8 cellular contexts compared by ENCODE assay signal in genomic region chr1:110060034-110060661, GRCh38. TPM values are rescaled to one million over a fixed set of nuclear protein-coding genes. Genes with fewer than 3 reads are reported as not detected.
DNase-seq lines count a peak whose midpoint lies in the region; TF ChIP-seq lines count a peak whose summit lies in the region.

No MANE protein-coding gene starts in this region.

- intact Hi-C loops in transverse colon (cut with DNase I; ENCODE audit: low total_unique reads) = no loop called here

- H3K4me1 Mint-ChIP-seq in chondrocyte (ENCODE audit: low read depth) (peaks cover 20% of the 10 kb centered on the region), nephron progenitor cell (peaks cover 80% of the 10 kb centered on the region)

- no peak overlapping the region for H3K27ac ChIP-seq in transverse colon

- H3K27ac Mint-ChIP-seq in chondrocyte (ENCODE audit: unreplicated experiment) = no peak overlapping the region
- no peak overlapping the region for H3K27ac Mint-ChIP-seq in nephron progenitor cell

- 83 to 100% methylated on average over 2 to 8 of the region's 9 CpGs for WGBS in transverse colon (ENCODE audit: low coverage in 1 of 2), 2 donors

- H3K4me1 ChIP-seq in transverse colon = peaks cover 4 to 19% (median 11%) of the 10 kb centered on the region in 4 donors

- in situ Hi-C loops in transverse colon (cut with MboI; ENCODE audit: low pct_ligation_motif_present in 1 of 4, low pct_unique_long_range_greater_than_20kb in 1 of 4, low sequenced_read_pairs in 3 of 4) = no loop called here

- no peaks in the 10 kb centered on the region for H3K27me3 Mint-ChIP-seq in chondrocyte (ENCODE audit: low read depth)
- peaks cover 17% of the 10 kb centered on the region for H3K27me3 Mint-ChIP-seq in nephron progenitor cell (ENCODE audit: low read depth, poor library complexity)

- H3K36me3 ChIP-seq in transverse colon = peaks cover 0 to 12% (median under 1%) of the 10 kb centered on the region in 4 donors

- no peaks in the 10 kb centered on the region for H3K27me3 ChIP-seq in transverse colon

- TF ChIP-seq POLR2A in transverse colon (IDR thresholded peaks at IDR 0.05) = no peak

- TF ChIP-seq CTCF in LNCAP (IDR thresholded peaks at IDR 0.05) = peak; percentile 99
- peak; percentile 80 for TF ChIP-seq CTCF in chondrocyte (IDR thresholded peaks at IDR 0.05)
- TF ChIP-seq CTCF in nephron progenitor cell (IDR thresholded peaks at IDR 0.05) = peak; percentile 59
- peak; percentile 57 to 68 (median 63) for TF ChIP-seq CTCF in transverse colon (IDR thresholded peaks at IDR 0.05)

- H3K9me3 Mint-ChIP-seq in chondrocyte (ENCODE audit: low read depth) (no peaks in the 10 kb centered on the region), nephron progenitor cell (no peaks in the 10 kb centered on the region)

- no peaks in the 10 kb centered on the region for H3K9me3 ChIP-seq in transverse colon

- H3K4me3 Mint-ChIP-seq in chondrocyte (ENCODE audit: unreplicated experiment) (no peak overlapping the region), nephron progenitor cell (no peak overlapping the region)

- no peak overlapping the region for H3K4me3 ChIP-seq in transverse colon

- H3K36me3 Mint-ChIP-seq in chondrocyte (ENCODE audit: low read depth) (peaks cover 28% of the 10 kb centered on the region), nephron progenitor cell (ENCODE audit: low read depth) (peaks cover 38% of the 10 kb centered on the region)

- DNase-seq in NCI-H2196 (lab: John Stamatoyannopoulos, UW; ENCODE audit: unreplicated experiment) = peak; percentile 14
- DNase-seq in NCI-H2196 treated with DMSO at 0.1 percent for 48 hours (lab: John Stamatoyannopoulos, UW; ENCODE audit: unreplicated experiment) = no peak
- peak; percentile 54 for DNase-seq in activated CD4-positive, alpha-beta T cell treated with anti-CD3 and anti-CD28 coated beads for 1 hour
- DNase-seq in chondrocyte (ENCODE audit: low spot score) = no peak
- DNase-seq in nephron progenitor cell = peak; percentile 52
- DNase-seq in transverse colon = peak; percentile 59
- no peak for DNase-seq in kidney glomerular epithelial cell (lab: John Stamatoyannopoulos, UW)

- no peak for TF ChIP-seq EP300 in transverse colon (IDR thresholded peaks at IDR 0.05; ENCODE audit: low read depth)

RNA-seq across cellular contexts. Expression of gene ALX3, which starts 10.3 kb away (rescaled TPM):
- total RNA-seq in chondrocyte = not detected in 3 replicates
- total RNA-seq in transverse colon = not detected

RNA-seq across cellular contexts. Expression of gene STRIP1, which starts 25.7 kb away (rescaled TPM):
- total RNA-seq in chondrocyte (40.2 to 45.6 TPM (median 41.4 TPM) in 3 replicates), transverse colon (10 to 100 TPM; 32.6 to 72.2 (median 58.7) TPM)

RNA-seq across cellular contexts. Expression of gene UBL4B, which starts 52.1 kb away (rescaled TPM):
- total RNA-seq in chondrocyte (not detected in 3 replicates), transverse colon (under 1 TPM in 1 of 4 donors, not detected in 3; 0.41 TPM)

Comparison
In these comparisons a context has a peak if more than half of its experiments do, and no peak if none do; other contexts are left out.
1. DNase-seq: peak in NCI-H2196 (single experiment), activated CD4-positive, alpha-beta T cell treated with anti-CD3 and anti-CD28 coated beads for 1 hour (single experiment), nephron progenitor cell (single experiment) and transverse colon (single experiment); none in NCI-H2196 treated with DMSO at 0.1 percent for 48 hours (single experiment), chondrocyte (single experiment) and kidney glomerular epithelial cell (single experiment).
2. Peak in every context shown above with its lines, with median percentiles within 50 percentile points of each other: CTCF ChIP-seq.